In the genomic region with DNA sequence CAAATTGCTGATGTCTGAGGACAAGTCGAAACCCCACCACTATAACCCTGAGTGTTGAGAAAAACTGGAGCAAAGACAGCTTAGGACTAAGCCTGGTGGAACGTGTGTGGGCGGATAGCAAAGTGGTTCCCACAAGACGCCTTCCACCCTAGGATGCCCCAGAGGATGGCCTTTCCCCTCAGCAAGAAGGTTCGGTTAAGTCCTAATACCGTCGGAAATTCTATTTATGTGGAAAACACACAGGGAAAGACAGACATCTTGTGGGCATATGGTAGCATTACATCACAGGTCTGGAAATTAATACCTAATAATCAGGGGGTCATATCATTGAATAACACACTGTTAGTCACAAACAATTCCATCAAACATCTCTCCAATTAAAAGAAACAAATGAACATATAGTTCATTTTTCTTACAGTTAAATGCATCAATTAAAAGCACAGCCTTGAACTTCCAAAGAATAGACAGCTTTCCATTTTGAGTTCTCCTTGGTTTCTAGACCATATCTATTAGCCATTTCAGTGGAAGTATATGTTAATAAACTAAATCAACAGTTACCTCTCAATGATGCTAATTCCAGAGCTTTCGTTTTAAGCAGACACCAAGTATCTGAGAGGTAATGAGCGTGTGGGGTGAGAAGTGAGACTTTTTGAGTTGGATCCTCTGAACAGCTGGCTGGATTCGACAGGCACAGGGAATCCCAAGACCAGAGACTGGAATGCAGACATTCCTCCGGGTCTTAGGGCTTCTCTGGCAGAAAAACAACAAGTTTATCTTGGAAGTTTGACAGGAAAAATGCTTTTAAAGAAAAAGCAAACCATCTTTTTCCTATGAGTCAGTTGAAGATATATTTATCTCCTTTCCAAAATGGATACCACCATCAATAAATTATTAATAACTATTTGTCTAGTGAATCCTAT, we compare ENCODE assay signal across 8 cellular contexts. TPM values are rescaled to one million over a fixed set of nuclear protein-coding genes. Genes with fewer than 3 reads are reported as not detected.
DNase-seq lines count a peak whose midpoint lies in the region; ATAC-seq, FAIRE-seq and TF ChIP-seq lines count a peak whose summit lies in the region.

No MANE protein-coding gene starts in this region.

- POLR2A ChIA-PET in HEK293T (lab: Yijun Ruan, JAX), result interaction anchor here (0.7 to 1.3 kb wide), 3 partner anchors 68 to 254 kb away, joined by 3 to 5 read pairs (median 3); no protein-coding TSS in a partner anchor

- TF ChIP-seq POLR2A in GM12891 (IDR thresholded peaks at IDR 0.05; ENCODE audit: low read depth, low read length), result no peak

- no peak overlapping the region for H3K9ac ChIP-seq in colonic mucosa (ENCODE audit: low read depth in 2 of 2, low read length in 2 of 2)

- H3K4me3 Mint-ChIP-seq in CD4-positive, CD25-positive, alpha-beta regulatory T cell, result peak overlapping the region in 3 of 4 donors; percentile 61 to 85 (median 64)
- peak overlapping the region; percentile 13 for H3K4me3 Mint-ChIP-seq in natural killer cell treated with Interleukin-12 subunit alpha and Interleukin-12 subunit beta and Interleukin-15 and Interleukin-18, amount 100 ng/mL, for 72 hours

- H3K27ac Mint-ChIP-seq in CD4-positive, CD25-positive, alpha-beta regulatory T cell, result no peak overlapping the region
- no peak overlapping the region for H3K27ac Mint-ChIP-seq in natural killer cell treated with Interleukin-12 subunit alpha and Interleukin-12 subunit beta and Interleukin-15 and Interleukin-18, amount 100 ng/mL, for 72 hours

- H3K27me3 ChIP-seq in CD4-positive, CD25-positive, alpha-beta regulatory T cell (ENCODE audit: control insufficient read depth, insufficient read depth, low read length), result no peaks in the 10 kb centered on the region
- no peaks in the 10 kb centered on the region for H3K27me3 ChIP-seq in colonic mucosa

- H3K27me3 Mint-ChIP-seq in CD4-positive, CD25-positive, alpha-beta regulatory T cell, result no peaks in the 10 kb centered on the region
- H3K27me3 Mint-ChIP-seq in natural killer cell treated with Interleukin-12 subunit alpha and Interleukin-12 subunit beta and Interleukin-15 and Interleukin-18, amount 100 ng/mL, for 72 hours, result no peaks in the 10 kb centered on the region

- peaks cover 14 to 24% (median 17%) of the 10 kb centered on the region in 4 donors for H3K4me1 Mint-ChIP-seq in CD4-positive, CD25-positive, alpha-beta regulatory T cell
- H3K4me1 Mint-ChIP-seq in natural killer cell treated with Interleukin-12 subunit alpha and Interleukin-12 subunit beta and Interleukin-15 and Interleukin-18, amount 100 ng/mL, for 72 hours (ENCODE audit: low read depth in 2 of 2), result peaks cover 16 to 17% of the 10 kb centered on the region in 2 donors

- H3K4me3 ChIP-seq in CD4-positive, CD25-positive, alpha-beta regulatory T cell (ENCODE audit: low read depth, low read length), result no peak overlapping the region
- H3K4me3 ChIP-seq in colonic mucosa, result no peak overlapping the region

- intact Hi-C loops in colonic mucosa (cut with DNase I), result loop anchor here (2.0 to 10.0 kb wide), 3 partner anchors 279 to 1295 kb away; a partner anchor contains a TSS

- H3K36me3 ChIP-seq in CD4-positive, CD25-positive, alpha-beta regulatory T cell (ENCODE audit: control insufficient read depth, insufficient read depth, low read length), result no peaks in the 10 kb centered on the region
- H3K36me3 ChIP-seq in colonic mucosa, result no peaks in the 10 kb centered on the region

- H3K9me3 ChIP-seq in CD4-positive, CD25-positive, alpha-beta regulatory T cell (ENCODE audit: control insufficient read depth in 2 of 2, low read length in 2 of 2), result no peaks in the 10 kb centered on the region
- no peaks in the 10 kb centered on the region for H3K9me3 ChIP-seq in colonic mucosa

- no peak for ATAC-seq in CD4-positive, CD25-positive, alpha-beta regulatory T cell (ENCODE audit: low read depth in 2 of 2)
- no peak for ATAC-seq in natural killer cell treated with Interleukin-12 subunit alpha and Interleukin-12 subunit beta and Interleukin-15 and Interleukin-18, amount 100 ng/mL, for 72 hours
- no peak for ATAC-seq in GM18907 (IDR thresholded peaks at IDR 0.05; ENCODE audit: unreplicated experiment)
- ATAC-seq in activated CD4-positive, CD25-positive, alpha-beta regulatory T cell treated with anti-CD3 and anti-CD28 coated beads, Interleukin-2, amount 50 U/mL, for 24 hours, result no peak

- peaks cover 14% of the 10 kb centered on the region for H3K36me3 Mint-ChIP-seq in CD4-positive, CD25-positive, alpha-beta regulatory T cell
- no peaks in the 10 kb centered on the region for H3K36me3 Mint-ChIP-seq in natural killer cell treated with Interleukin-12 subunit alpha and Interleukin-12 subunit beta and Interleukin-15 and Interleukin-18, amount 100 ng/mL, for 72 hours

- peaks cover 0 to 2% (median 0%) of the 10 kb centered on the region in 7 donors for H3K9me3 Mint-ChIP-seq in CD4-positive, CD25-positive, alpha-beta regulatory T cell
- no peaks in the 10 kb centered on the region for H3K9me3 Mint-ChIP-seq in natural killer cell treated with Interleukin-12 subunit alpha and Interleukin-12 subunit beta and Interleukin-15 and Interleukin-18, amount 100 ng/mL, for 72 hours

- peak in 2 of 3 donors; percentile 4 to 24 for DNase-seq in CD4-positive, CD25-positive, alpha-beta regulatory T cell
- DNase-seq in HEK293T (ENCODE audit: extremely low spot score) (peak; percentile 38), NCI-H82 treated with DMSO at 0.1 percent for 48 hours (lab: John Stamatoyannopoulos, UW; ENCODE audit: unreplicated experiment) (peak; percentile 24), colonic mucosa (no peak), GM12891 (ENCODE audit: insufficient read length, low spot score) (no peak)
- no peak for DNase-seq in natural killer cell treated with Interleukin-12 subunit alpha and Interleukin-12 subunit beta and Interleukin-15 and Interleukin-18, amount 100 ng/mL, for 72 hours (ENCODE audit: low spot score)

- H3K27ac ChIP-seq in CD4-positive, CD25-positive, alpha-beta regulatory T cell (ENCODE audit: insufficient read depth, low read length, poor library complexity, severe bottlenecking), result no peak overlapping the region
- no peak overlapping the region for H3K27ac ChIP-seq in colonic mucosa

- CTCF ChIA-PET in HEK293T (lab: Yijun Ruan, JAX), result interaction anchor here (0.5 to 1.7 kb wide), 10 partner anchors 16 to 551 kb away, joined by 3 to 11 read pairs (median 6); a partner anchor contains a TSS

- no peak for FAIRE-seq in GM12891 (lab: Jason Lieb, UNC)

- peaks cover 34% of the 10 kb centered on the region for H3K4me1 ChIP-seq in CD4-positive, CD25-positive, alpha-beta regulatory T cell (ENCODE audit: control insufficient read depth, insufficient read depth, low read length, poor library complexity, severe bottlenecking)
- peaks cover 6% of the 10 kb centered on the region for H3K4me1 ChIP-seq in colonic mucosa

- TF ChIP-seq CTCF in colonic mucosa (IDR thresholded peaks at IDR 0.05), result peak; percentile 46

TF ChIP-seq in HEK293T, 16 proteins besides CTCF, POLR2A, EP300 and RAD21 (continues in another document):
- TF ChIP-seq SUZ12 (IDR thresholded peaks at IDR 0.05) (no peak), TARDBP (IDR thresholded peaks at IDR 0.05) (no peak), SP1 (IDR thresholded peaks at IDR 0.05) (no peak), FOXM1 (IDR thresholded peaks at IDR 0.05; ENCODE audit: borderline replicate concordance) (no peak), NFRKB (IDR thresholded peaks at IDR 0.05) (no peak), ARNT (IDR thresholded peaks at IDR 0.05) (no peak), FOXA1 (IDR thresholded peaks at IDR 0.05) (no peak), LEF1 (IDR thresholded peaks at IDR 0.05; ENCODE audit: borderline replicate concordance) (no peak), ZNF384 (IDR thresholded peaks at IDR 0.05) (no peak), HDGF (IDR thresholded peaks at IDR 0.05; ENCODE audit: borderline replicate concordance) (no peak), CTBP1 (IDR thresholded peaks at IDR 0.05; ENCODE audit: borderline replicate concordance) (no peak)
- TF ChIP-seq, protein P1, sequence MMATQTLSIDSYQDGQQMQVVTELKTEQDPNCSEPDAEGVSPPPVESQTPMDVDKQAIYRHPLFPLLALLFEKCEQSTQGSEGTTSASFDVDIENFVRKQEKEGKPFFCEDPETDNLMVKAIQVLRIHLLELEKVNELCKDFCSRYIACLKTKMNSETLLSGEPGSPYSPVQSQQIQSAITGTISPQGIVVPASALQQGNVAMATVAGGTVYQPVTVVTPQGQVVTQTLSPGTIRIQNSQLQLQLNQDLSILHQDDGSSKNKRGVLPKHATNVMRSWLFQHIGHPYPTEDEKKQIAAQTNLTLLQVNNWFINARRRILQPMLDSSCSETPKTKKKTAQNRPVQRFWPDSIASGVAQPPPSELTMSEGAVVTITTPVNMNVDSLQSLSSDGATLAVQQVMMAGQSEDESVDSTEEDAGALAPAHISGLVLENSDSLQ (IDR thresholded peaks at IDR 0.05), result no peak

TF ChIP-seq in GM12891, 5 proteins besides CTCF, POLR2A, EP300 and RAD21:
- no peak for TF ChIP-seq SPI1 (IDR thresholded peaks at IDR 0.05; ENCODE audit: low read depth, low read length)
- TF ChIP-seq TAF1 (IDR thresholded peaks at IDR 0.05; ENCODE audit: low read depth, low read length), result no peak
- no peak for TF ChIP-seq POLR2AphosphoS5 (IDR thresholded peaks at IDR 0.05; ENCODE audit: low read depth, low read length)
- TF ChIP-seq PAX5 (IDR thresholded peaks at IDR 0.05; ENCODE audit: insufficient read depth, low read length, severe bottlenecking), result no peak
- no peak for TF ChIP-seq POU2F2 (IDR thresholded peaks at IDR 0.05; ENCODE audit: low read depth, low read length)

RNA-seq across cellular contexts. Expression of a gene that starts 2.9 kb away (rescaled TPM):
- total RNA-seq in CD4-positive, CD25-positive, alpha-beta regulatory T cell, result 43.2 TPM
- polyA plus RNA-seq in CD4-positive, CD25-positive, alpha-beta regulatory T cell, result 10 to 100 TPM in 3 of 4 donors, 1 to 10 TPM in 1; 9.9 to 18.5 (median 13.9) TPM
- total RNA-seq in colonic mucosa, result 10 to 100 TPM; 19.2 to 20.1 TPM
- total RNA-seq in natural killer cell treated with Interleukin-12 subunit alpha and Interleukin-12 subunit beta and Interleukin-15 and Interleukin-18, amount 100 ng/mL, for 72 hours, result 10 to 100 TPM; 31.8 to 41.3 TPM
- polyA plus RNA-seq in GM12891 (2012; ENCODE audit: low read depth, missing spikeins), result 8.6 TPM

Comparison
In these comparisons a context has a peak if more than half of its experiments do, and no peak if none do; other contexts are left out.
1. DNase-seq: peak in CD4-positive, CD25-positive, alpha-beta regulatory T cell (2 of 3), HEK293T (single experiment) and NCI-H82 treated with DMSO at 0.1 percent for 48 hours (single experiment); none in colonic mucosa (single experiment), natural killer cell treated with Interleukin-12 subunit alpha and Interleukin-12 subunit beta and Interleukin-15 and Interleukin-18, amount 100 ng/mL, for 72 hours (single experiment) and GM12891 (single experiment).